In genomic region chr3:88057650-88058321, GRCh38 we compare ENCODE assay signal across 8 cellular contexts. TPM values are rescaled to one million over a fixed set of nuclear protein-coding genes. Genes with fewer than 3 reads are reported as not detected.
A peak's percentile ranks its signal among the peaks of the same experiment; 100 is the strongest.
DNase-seq lines count a peak whose midpoint lies in the region; ATAC-seq and TF ChIP-seq lines count a peak whose summit lies in the region.

No MANE protein-coding gene starts in this region.

- peak overlapping the region; percentile 28; the same call in 1 of the 2 replicates for H3K27ac ChIP-seq in GM23338 (ENCODE audit: low read depth)
- H3K27ac ChIP-seq in iPS-18a (ENCODE audit: low read length) = no peak overlapping the region

- H3K27me3 Mint-ChIP-seq in GM23338 (ENCODE audit: insufficient read depth, low read depth, poor library complexity) = peaks cover 6% of the 10 kb centered on the region
- no peaks in the 10 kb centered on the region for H3K27me3 Mint-ChIP-seq in activated naive CD8-positive, alpha-beta T cell

- H3K9me2 ChIP-seq in GM23338 (ENCODE audit: insufficient read depth) = no peaks in the 10 kb centered on the region

- H3K4me3 ChIP-seq in GM23338 (peak overlapping the region; percentile 83), iPS-18a (ENCODE audit: low read length) (peak overlapping the region; percentile 72)

- H3K4me1 ChIP-seq in GM23338 (ENCODE audit: insufficient read depth) = peaks cover 11% of the 10 kb centered on the region
- peaks cover 6% of the 10 kb centered on the region for H3K4me1 ChIP-seq in iPS-18a (ENCODE audit: control insufficient read depth, low read depth, low read length)

- H3F3A ChIP-seq in GM23338 (replicated peaks; ENCODE audit: low read depth) = no peaks in the 10 kb centered on the region; the same call in 1 of the 2 replicates

- no peak for TF ChIP-seq CTCF in GM23338 (conservative IDR thresholded peaks at IDR 0.05; ENCODE audit: low read depth in 2 of 2)

- H3K36me3 Mint-ChIP-seq in GM23338 (ENCODE audit: low read depth) = peaks cover 26% of the 10 kb centered on the region
- H3K36me3 Mint-ChIP-seq in activated naive CD8-positive, alpha-beta T cell = peaks cover 20% of the 10 kb centered on the region
- peaks cover 73% of the 10 kb centered on the region for H3K36me3 Mint-ChIP-seq in stimulated activated effector memory CD8-positive, alpha-beta T cell treated with anti-CD3 and anti-CD28 coated beads, Interleukin-12 subunit alpha, Interleukin-12 subunit beta, amount 100 ng/mL, for 72 hours

- ATAC-seq in GM23338 (no peak), HG02759 (IDR thresholded peaks at IDR 0.05; ENCODE audit: unreplicated experiment) (no peak)
- ATAC-seq in stimulated activated effector memory CD8-positive, alpha-beta T cell treated with anti-CD3 and anti-CD28 coated beads, Interleukin-12 subunit alpha, Interleukin-12 subunit beta, amount 100 ng/mL, for 72 hours = no peak

- no peaks in the 10 kb centered on the region; the same call in 2 of the 3 replicates for H3K9me3 Mint-ChIP-seq in GM23338
- H3K9me3 Mint-ChIP-seq in activated naive CD8-positive, alpha-beta T cell (ENCODE audit: low read depth) = no peaks in the 10 kb centered on the region
- H3K9me3 Mint-ChIP-seq in stimulated activated effector memory CD8-positive, alpha-beta T cell treated with anti-CD3 and anti-CD28 coated beads, Interleukin-12 subunit alpha, Interleukin-12 subunit beta, amount 100 ng/mL, for 72 hours = no peaks in the 10 kb centered on the region

- peak overlapping the region; percentile 48 for H3K9ac ChIP-seq in iPS-18a (ENCODE audit: low read length)

- peaks cover 21% of the 10 kb centered on the region for H3K4me1 Mint-ChIP-seq in GM23338
- peaks cover 64% of the 10 kb centered on the region for H3K4me1 Mint-ChIP-seq in activated naive CD8-positive, alpha-beta T cell (ENCODE audit: low read depth)
- peaks cover 38% of the 10 kb centered on the region for H3K4me1 Mint-ChIP-seq in stimulated activated effector memory CD8-positive, alpha-beta T cell treated with anti-CD3 and anti-CD28 coated beads, Interleukin-12 subunit alpha, Interleukin-12 subunit beta, amount 100 ng/mL, for 72 hours

- peak overlapping the region; percentile 82 for H3K27ac Mint-ChIP-seq in GM23338
- H3K27ac Mint-ChIP-seq in activated naive CD8-positive, alpha-beta T cell = peak overlapping the region; percentile 93
- H3K27ac Mint-ChIP-seq in stimulated activated effector memory CD8-positive, alpha-beta T cell treated with anti-CD3 and anti-CD28 coated beads, Interleukin-12 subunit alpha, Interleukin-12 subunit beta, amount 100 ng/mL, for 72 hours = peak overlapping the region; percentile 91

- H3K4me2 ChIP-seq in GM23338 = peak overlapping the region; percentile 94

- H3K27me3 ChIP-seq in GM23338 (ENCODE audit: insufficient read depth) (no peaks in the 10 kb centered on the region), iPS-18a (ENCODE audit: control insufficient read depth, insufficient read depth, low read length) (no peaks in the 10 kb centered on the region)

- DNase-seq in AG08396 (ENCODE audit: low spot score) (peak; percentile 4), GM23338 (ENCODE audit: low spot score) (no peak), NCI-H1105 (lab: John Stamatoyannopoulos, UW) (no peak), H4 (ENCODE audit: low spot score) (no peak)
- no peak for DNase-seq in stimulated activated effector memory CD8-positive, alpha-beta T cell treated with anti-CD3 and anti-CD28 coated beads, Interleukin-12 subunit alpha, Interleukin-12 subunit beta, amount 100 ng/mL, for 72 hours (ENCODE audit: low spot score in 2 of 2)

- H3K4me3 Mint-ChIP-seq in GM23338 = peak overlapping the region; percentile 92
- peak overlapping the region; percentile 99 for H3K4me3 Mint-ChIP-seq in activated naive CD8-positive, alpha-beta T cell
- H3K4me3 Mint-ChIP-seq in stimulated activated effector memory CD8-positive, alpha-beta T cell treated with anti-CD3 and anti-CD28 coated beads, Interleukin-12 subunit alpha, Interleukin-12 subunit beta, amount 100 ng/mL, for 72 hours = peak overlapping the region; percentile 95

- no peaks in the 10 kb centered on the region for H4K20me1 ChIP-seq in GM23338 (replicated peaks; ENCODE audit: insufficient read depth)

- H3K36me3 ChIP-seq in GM23338 (ENCODE audit: insufficient read depth) = peaks cover 12% of the 10 kb centered on the region
- peaks cover 24% of the 10 kb centered on the region for H3K36me3 ChIP-seq in iPS-18a (ENCODE audit: control insufficient read depth, low read depth, low read length)

- H3K79me2 ChIP-seq in GM23338 (replicated peaks; ENCODE audit: insufficient read depth) = peaks cover 51% of the 10 kb centered on the region

- no peaks in the 10 kb centered on the region for H3K9me3 ChIP-seq in iPS-18a (ENCODE audit: control insufficient read depth, low read depth, low read length)

- peak overlapping the region; percentile 53; the same call in 1 of the 2 replicates for H2AFZ ChIP-seq in GM23338

TF ChIP-seq in GM23338, 12 proteins besides CTCF, POLR2A, EP300 and RAD21:
- TF ChIP-seq POLR2AphosphoS5 (IDR thresholded peaks at IDR 0.05; ENCODE audit: low read depth) = no peak
- TF ChIP-seq EZH2phosphoT487 (IDR thresholded peaks at IDR 0.05; ENCODE audit: unreplicated experiment) = no peak
- no peak for TF ChIP-seq STAT1 (IDR thresholded peaks at IDR 0.05; ENCODE audit: unreplicated experiment)
- TF ChIP-seq, protein P1, sequence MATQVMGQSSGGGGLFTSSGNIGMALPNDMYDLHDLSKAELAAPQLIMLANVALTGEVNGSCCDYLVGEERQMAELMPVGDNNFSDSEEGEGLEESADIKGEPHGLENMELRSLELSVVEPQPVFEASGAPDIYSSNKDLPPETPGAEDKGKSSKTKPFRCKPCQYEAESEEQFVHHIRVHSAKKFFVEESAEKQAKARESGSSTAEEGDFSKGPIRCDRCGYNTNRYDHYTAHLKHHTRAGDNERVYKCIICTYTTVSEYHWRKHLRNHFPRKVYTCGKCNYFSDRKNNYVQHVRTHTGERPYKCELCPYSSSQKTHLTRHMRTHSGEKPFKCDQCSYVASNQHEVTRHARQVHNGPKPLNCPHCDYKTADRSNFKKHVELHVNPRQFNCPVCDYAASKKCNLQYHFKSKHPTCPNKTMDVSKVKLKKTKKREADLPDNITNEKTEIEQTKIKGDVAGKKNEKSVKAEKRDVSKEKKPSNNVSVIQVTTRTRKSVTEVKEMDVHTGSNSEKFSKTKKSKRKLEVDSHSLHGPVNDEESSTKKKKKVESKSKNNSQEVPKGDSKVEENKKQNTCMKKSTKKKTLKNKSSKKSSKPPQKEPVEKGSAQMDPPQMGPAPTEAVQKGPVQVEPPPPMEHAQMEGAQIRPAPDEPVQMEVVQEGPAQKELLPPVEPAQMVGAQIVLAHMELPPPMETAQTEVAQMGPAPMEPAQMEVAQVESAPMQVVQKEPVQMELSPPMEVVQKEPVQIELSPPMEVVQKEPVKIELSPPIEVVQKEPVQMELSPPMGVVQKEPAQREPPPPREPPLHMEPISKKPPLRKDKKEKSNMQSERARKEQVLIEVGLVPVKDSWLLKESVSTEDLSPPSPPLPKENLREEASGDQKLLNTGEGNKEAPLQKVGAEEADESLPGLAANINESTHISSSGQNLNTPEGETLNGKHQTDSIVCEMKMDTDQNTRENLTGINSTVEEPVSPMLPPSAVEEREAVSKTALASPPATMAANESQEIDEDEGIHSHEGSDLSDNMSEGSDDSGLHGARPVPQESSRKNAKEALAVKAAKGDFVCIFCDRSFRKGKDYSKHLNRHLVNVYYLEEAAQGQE (IDR thresholded peaks at IDR 0.05; ENCODE audit: unreplicated experiment) = no peak
- TF ChIP-seq JUNB (IDR thresholded peaks at IDR 0.05; ENCODE audit: unreplicated experiment) = no peak

RNA-seq across cellular contexts. Expression of gene CGGBP1, which starts 1.0 kb away (rescaled TPM):
- total RNA-seq in GM23338 (2014; rRNA removed; shearing (Covaris generic)) = 61.3 and 63.5 TPM in 2 replicates
- polyA plus RNA-seq in GM23338 (2016; fragmentation: Nextera tagmentation; extraction: Ambion mirVana) = 45.3 and 55.5 TPM in 2 replicates
- 29.3 and 37.3 TPM in 2 replicates for total RNA-seq in H4 (2014; rRNA removed; shearing (Covaris generic))

RNA-seq across cellular contexts. Expression of gene ZNF654, which starts 1.3 kb away (rescaled TPM):
- total RNA-seq in GM23338 (2014; rRNA removed; shearing (Covaris generic)) = 7.5 and 9.9 TPM in 2 replicates
- polyA plus RNA-seq in GM23338 (2016; fragmentation: Nextera tagmentation; extraction: Ambion mirVana) = 2.8 and 6.2 TPM in 2 replicates
- 4.0 and 7.2 TPM in 2 replicates for total RNA-seq in H4 (2014; rRNA removed; shearing (Covaris generic))
